18 cellular contexts compared by ENCODE assay signal in the genomic region with DNA sequence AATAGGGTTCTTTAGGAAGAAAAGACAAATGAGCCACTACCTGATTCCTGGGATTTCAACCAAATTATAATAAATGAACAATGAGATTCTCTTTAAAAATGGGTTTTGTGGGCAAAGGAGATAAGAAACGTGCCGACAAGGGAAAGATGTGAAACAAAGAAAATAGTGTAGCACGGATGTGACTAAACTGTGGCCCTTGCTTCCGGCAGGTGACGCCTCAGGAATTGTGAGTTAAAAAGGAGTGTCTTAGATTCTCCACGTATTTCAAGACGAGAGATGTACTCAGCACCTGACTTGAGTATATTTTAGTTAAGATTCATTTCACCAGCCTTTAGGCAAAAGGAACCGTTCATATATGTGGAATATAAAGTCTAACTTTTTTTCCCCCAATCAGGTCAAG.
"Had no signal": no experiment of that assay in that cellular context is flagged by ENCODE, and none has a peak within 500 bp of the region (broad histone marks: within the 10 kb centered on the region; RNA-seq: fewer than 3 reads in every experiment).

No MANE protein-coding gene starts in this region.

- H3K27ac Mint-ChIP-seq: dendritic cell treated with granulocyte-macrophage colony-stimulating factor and Interleukin-4, amounts not matched to agents 40 ng/mL and 50 ng/mL, for 4 days; natural killer cell treated with Interleukin-12 subunit alpha and Interleukin-12 subunit beta and Interleukin-15 and Interleukin-18, amount 100 ng/mL, for 72 hours; neural progenitor cell had no signal

- H3K9me3 Mint-ChIP-seq: dendritic cell treated with granulocyte-macrophage colony-stimulating factor and Interleukin-4, amounts not matched to agents 40 ng/mL and 50 ng/mL, for 4 days; natural killer cell treated with Interleukin-12 subunit alpha and Interleukin-12 subunit beta and Interleukin-15 and Interleukin-18, amount 100 ng/mL, for 72 hours had no signal

- DNase-seq: erythroblast; foreskin keratinocyte; kidney; left ventricle myocardium inferior; mesenchymal stem cell; midbrain; right cardiac atrium; stimulated activated CD4-positive, alpha-beta T cell treated with anti-CD3 and anti-CD28 coated beads, Interleukin-2, amount 100 ng/mL, for 48 hours; stimulated activated naive CD4-positive, alpha-beta T cell treated with Interleukin-2 at 50 U/mL for 16 hours; uterus had no signal

- H3K4me3 Mint-ChIP-seq: dendritic cell treated with granulocyte-macrophage colony-stimulating factor and Interleukin-4, amounts not matched to agents 40 ng/mL and 50 ng/mL, for 4 days; natural killer cell treated with Interleukin-12 subunit alpha and Interleukin-12 subunit beta and Interleukin-15 and Interleukin-18, amount 100 ng/mL, for 72 hours; neural progenitor cell had no signal

- H3K36me3 ChIP-seq: left ventricle myocardium inferior, lower lobe of right lung, neural progenitor cell, ovary, upper lobe of left lung, uterus had no signal

- H3K27me3 ChIP-seq: foreskin keratinocyte, neural progenitor cell, ovary, upper lobe of left lung, uterus had no signal

- ATAC-seq: natural killer cell treated with Interleukin-12 subunit alpha and Interleukin-12 subunit beta and Interleukin-15 and Interleukin-18, amount 100 ng/mL, for 72 hours had no signal

- H3K36me3 Mint-ChIP-seq: natural killer cell treated with Interleukin-12 subunit alpha and Interleukin-12 subunit beta and Interleukin-15 and Interleukin-18, amount 100 ng/mL, for 72 hours had no signal

- H3K27me3 Mint-ChIP-seq: progenitor cell of endocrine pancreas had no signal

- H3K4me3 ChIP-seq: left ventricle myocardium inferior, lower lobe of right lung, neural progenitor cell, ovary, smooth muscle cell, upper lobe of left lung, uterus had no signal

- H3K4me1 Mint-ChIP-seq: neural progenitor cell had no signal

- H2AFZ ChIP-seq: neural progenitor cell had no signal

- H3K9me3 ChIP-seq: lower lobe of right lung, ovary, upper lobe of left lung, uterus had no signal

- FAIRE-seq: kidney had no signal

- H3K4me1 ChIP-seq: foreskin keratinocyte, neural progenitor cell, uterus had no signal

- H3K9ac ChIP-seq: neural progenitor cell had no signal

- H3K4me2 ChIP-seq: neural progenitor cell had no signal

- H3K27ac ChIP-seq: foreskin keratinocyte, left ventricle myocardium inferior, lower lobe of right lung, neural progenitor cell, ovary, uterus had no signal
